9 cellular contexts compared by ENCODE assay signal in genomic region chr1:17143760-17144159, GRCh38. TPM values are rescaled to one million over a fixed set of nuclear protein-coding genes. Genes with fewer than 3 reads are reported as not detected.
"Had no signal": no experiment of that assay in that cellular context is flagged by ENCODE, and none has a peak within 500 bp of the region (broad histone marks: within the 10 kb centered on the region; RNA-seq: fewer than 3 reads in every experiment).

No MANE protein-coding gene starts in this region.

- FAIRE-seq: HepG2, HTR-8/SVneo had no signal

- H3K9ac ChIP-seq: KMS-11 had no signal

- DNase-seq: IMR-90, KBM-7, KG1 had no signal

- H3K36me3 Mint-ChIP-seq: IgD-negative memory B cell had no signal

- H3K4me2 ChIP-seq: KMS-11 had no signal

- ATAC-seq: HepG2 had no signal

- H3K27ac ChIP-seq: HL-60, KMS-11 had no signal

- H3K4me3 Mint-ChIP-seq: IgD-negative memory B cell had no signal

- H3K27ac Mint-ChIP-seq: IgD-negative memory B cell had no signal

RNA-seq across cellular contexts. Expression of gene PADI2, which starts 24.5 kb away (rescaled TPM):
- total RNA-seq: HepG2, HT1080, IMR-90 had no signal
- polyA plus RNA-seq: HepG2, IMR-90 had no signal
